Comparison of ENCODE assay signal across 31 cellular contexts in genomic region chr17:8231701-8232100, GRCh38. TPM values are rescaled to one million over a fixed set of nuclear protein-coding genes. Genes with fewer than 3 reads are reported as not detected.
"Had no signal": no experiment of that assay in that cellular context is flagged by ENCODE, and none has a peak within 500 bp of the region (broad histone marks: within the 10 kb centered on the region; RNA-seq: fewer than 3 reads in every experiment).

No MANE protein-coding gene starts in this region.

- H3K9me3 Mint-ChIP-seq: activated B cell treated with CpG ODN at 0.5 μM for 24 hours; activated CD4-positive, alpha-beta memory T cell treated with anti-CD3 and anti-CD28 coated beads for 36 hours; activated CD4-positive, alpha-beta T cell treated with anti-CD3 and anti-CD28 coated beads, Interleukin-2, amount 10 ng/mL, durations not matched to agents 24 days and 14 days; activated naive CD4-positive, alpha-beta T cell treated with anti-CD3 and anti-CD28 coated beads, Interleukin-2, amount 10 ng/mL, durations not matched to agents 7 days and 5 days; activated naive CD4-positive, alpha-beta T cell treated with anti-CD3 and anti-CD28 coated beads, Interleukin-2, amount 50 U/mL, for 72 hours; activated naive CD8-positive, alpha-beta T cell treated with anti-CD3 and anti-CD28 coated beads, Interleukin-2, amount 10 ng/mL, durations not matched to agents 7 days and 5 days; activated T-cell treated with anti-CD3 and anti-CD28 coated beads, Interleukin-2, amount 50 U/mL, for 24 hours; activated T-cell treated with anti-CD3 and anti-CD28 coated beads, Interleukin-2, amount 50 U/mL, for 72 hours; T-helper 2 cell treated with Interferon-gamma antibody and Interleukin-4, amounts not matched to agents 5 μg/mL and 100 μg/mL, for 36 hours had no signal

- DNase-seq: activated B cell treated with CpG ODN at 0.5 μM for 24 hours; activated CD4-positive, alpha-beta memory T cell treated with anti-CD3 and anti-CD28 coated beads for 36 hours; activated CD4-positive, alpha-beta T cell treated with anti-CD3 and anti-CD28 coated beads for 36 hours; activated CD4-positive, alpha-beta T cell treated with anti-CD3 and anti-CD28 coated beads, Interleukin-2, amount 10 ng/mL, durations not matched to agents 24 days and 14 days; activated CD8-positive, alpha-beta memory T cell treated with anti-CD3 and anti-CD28 coated beads, Interleukin-2, amount 50 U/mL, for 48 hours; activated gamma-delta T cell; activated naive CD4-positive, alpha-beta T cell; activated naive CD4-positive, alpha-beta T cell treated with anti-CD3 and anti-CD28 coated beads, Interleukin-2, amount 10 ng/mL, durations not matched to agents 7 days and 5 days; activated naive CD8-positive, alpha-beta T cell treated with anti-CD3 and anti-CD28 coated beads, Interleukin-2, amount 10 ng/mL, durations not matched to agents 7 days and 5 days; activated T-cell treated with anti-CD3 and anti-CD28 coated beads for 4 hours; activated T-cell treated with anti-CD3 and anti-CD28 coated beads, Interleukin-2, amount 50 U/mL, for 24 hours; activated T-cell treated with anti-CD3 and anti-CD28 coated beads, Interleukin-2, amount 50 U/mL, for 72 hours; central memory CD4-positive, alpha-beta T cell; cerebellar nuclear complex; colonic mucosa; effector CD8-positive, alpha-beta T cell; foreskin fibroblast; head of caudate nucleus; T-helper 1 cell; T-helper 17 cell; T1000; WERI-Rb-1 had no signal

- H3K27me3 Mint-ChIP-seq: activated B cell treated with CpG ODN at 0.5 μM for 24 hours; activated CD4-positive, alpha-beta memory T cell treated with anti-CD3 and anti-CD28 coated beads for 36 hours; activated CD4-positive, alpha-beta T cell treated with anti-CD3 and anti-CD28 coated beads for 36 hours; activated CD4-positive, alpha-beta T cell treated with anti-CD3 and anti-CD28 coated beads, Interleukin-2, amount 10 ng/mL, durations not matched to agents 24 days and 14 days; activated naive CD4-positive, alpha-beta T cell treated with anti-CD3 and anti-CD28 coated beads, Interleukin-2, amount 10 ng/mL, durations not matched to agents 7 days and 5 days; activated naive CD8-positive, alpha-beta T cell treated with anti-CD3 and anti-CD28 coated beads, Interleukin-2, amount 10 ng/mL, durations not matched to agents 7 days and 5 days; activated T-cell treated with anti-CD3 and anti-CD28 coated beads, Interleukin-2, amount 50 U/mL, for 24 hours; T-helper 17 cell had no signal

- H3K27ac ChIP-seq: ascending aorta, breast epithelium, cardiac muscle cell, colonic mucosa, WERI-Rb-1 had no signal

- H3K9me3 ChIP-seq: ascending aorta, breast epithelium, colonic mucosa had no signal

- H3K4me3 Mint-ChIP-seq: activated B cell treated with CpG ODN at 0.5 μM for 24 hours; activated CD4-positive, alpha-beta memory T cell treated with anti-CD3 and anti-CD28 coated beads for 36 hours; activated CD4-positive, alpha-beta T cell treated with anti-CD3 and anti-CD28 coated beads for 36 hours; activated CD4-positive, alpha-beta T cell treated with anti-CD3 and anti-CD28 coated beads, Interleukin-2, amount 10 ng/mL, durations not matched to agents 24 days and 14 days; activated naive CD4-positive, alpha-beta T cell treated with anti-CD3 and anti-CD28 coated beads, Interleukin-2, amount 10 ng/mL, durations not matched to agents 7 days and 5 days; activated naive CD8-positive, alpha-beta T cell treated with anti-CD3 and anti-CD28 coated beads, Interleukin-2, amount 10 ng/mL, durations not matched to agents 7 days and 5 days; activated T-cell treated with anti-CD3 and anti-CD28 coated beads, Interleukin-2, amount 50 U/mL, for 24 hours; activated T-cell treated with anti-CD3 and anti-CD28 coated beads, Interleukin-2, amount 50 U/mL, for 72 hours; brain; T-helper 17 cell; T-helper 2 cell treated with Interferon-gamma antibody and Interleukin-4, amounts not matched to agents 5 μg/mL and 100 μg/mL, for 36 hours had no signal

- H3K27me3 ChIP-seq: ascending aorta, breast epithelium, cardiac muscle cell, colonic mucosa had no signal

- FAIRE-seq: frontal cortex had no signal

- H3K27ac Mint-ChIP-seq: activated B cell treated with CpG ODN at 0.5 μM for 24 hours; activated CD4-positive, alpha-beta memory T cell treated with anti-CD3 and anti-CD28 coated beads for 36 hours; activated CD4-positive, alpha-beta T cell treated with anti-CD3 and anti-CD28 coated beads for 36 hours; activated CD4-positive, alpha-beta T cell treated with anti-CD3 and anti-CD28 coated beads, Interleukin-2, amount 10 ng/mL, durations not matched to agents 24 days and 14 days; activated naive CD4-positive, alpha-beta T cell treated with anti-CD3 and anti-CD28 coated beads, Interleukin-2, amount 10 ng/mL, durations not matched to agents 7 days and 5 days; activated naive CD8-positive, alpha-beta T cell treated with anti-CD3 and anti-CD28 coated beads, Interleukin-2, amount 10 ng/mL, durations not matched to agents 7 days and 5 days; activated T-cell treated with anti-CD3 and anti-CD28 coated beads, Interleukin-2, amount 50 U/mL, for 24 hours; activated T-cell treated with anti-CD3 and anti-CD28 coated beads, Interleukin-2, amount 50 U/mL, for 72 hours; brain; T-helper 2 cell treated with Interferon-gamma antibody and Interleukin-4, amounts not matched to agents 5 μg/mL and 100 μg/mL, for 36 hours had no signal

- ATAC-seq: activated CD4-positive, alpha-beta T cell treated with anti-CD3 and anti-CD28 coated beads for 36 hours; activated CD4-positive, CD25-positive, alpha-beta regulatory T cell treated with anti-CD3 and anti-CD28 coated beads, Interleukin-2, amount 50 U/mL, for 24 hours; activated naive CD4-positive, alpha-beta T cell treated with anti-CD3 and anti-CD28 coated beads, Interleukin-2, amount 50 U/mL, for 72 hours; activated T-cell treated with anti-CD3 and anti-CD28 coated beads, Interleukin-2, amount 50 U/mL, for 72 hours; esophagus mucosa; T-helper 17 cell had no signal

- H3K4me3 ChIP-seq: ascending aorta, breast epithelium, cardiac muscle cell, colonic mucosa had no signal

- H3K4me1 ChIP-seq: breast epithelium, colonic mucosa had no signal

RNA-seq across cellular contexts. Expression of gene AURKB, which starts 21.3 kb away (rescaled TPM):
- total RNA-seq: ascending aorta had no signal
